ENCODE assay signal across 8 cellular contexts in the genomic region with DNA sequence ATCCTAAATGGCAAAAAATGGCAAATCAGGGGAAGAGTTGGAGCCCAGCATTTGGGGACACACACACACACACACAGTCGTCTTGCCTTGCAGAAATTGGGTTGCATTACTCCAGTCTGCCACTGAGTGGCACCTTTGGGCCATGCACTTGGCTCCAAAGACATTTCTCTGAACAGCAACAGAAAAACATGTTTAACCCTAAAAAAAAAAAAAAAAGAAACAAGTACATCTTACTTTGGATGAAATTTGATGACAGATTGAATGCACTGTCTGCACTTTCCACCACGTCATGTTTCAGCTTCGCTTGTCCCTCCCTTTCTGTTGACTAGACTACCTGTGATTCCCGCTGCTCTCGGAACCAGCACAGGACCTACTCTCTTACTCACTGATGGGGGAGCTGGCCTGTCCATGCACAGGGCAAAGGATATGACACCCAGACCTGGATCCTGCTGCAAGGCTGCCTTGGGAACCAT.
DNase-seq lines count a peak whose midpoint lies in the region; ATAC-seq and TF ChIP-seq lines count a peak whose summit lies in the region.

No MANE protein-coding gene starts in this region.

- intact Hi-C loops in left cardiac atrium (cut with DNase I): loop anchor here in 1 of 2 donors (2.0 to 5.0 kb wide), 2 partner anchors 388 to 430 kb away; no protein-coding TSS in a partner anchor

- ATAC-seq in SK-N-SH treated with all-trans-retinoic acid at 6 μM for 48 hours (peak; percentile 82), left cardiac atrium (peak; percentile 77 to 78), GM21717 (IDR thresholded peaks at IDR 0.05; ENCODE audit: unreplicated experiment) (no peak), HG03280 (IDR thresholded peaks at IDR 0.05; ENCODE audit: unreplicated experiment) (no peak)

- in situ Hi-C loops in KBM-7 (cut with MboI; ENCODE audit: low pct_unique_long_range_greater_than_20kb, low sequenced_read_pairs): loop anchor here (25.0 kb wide), 1 partner anchor 370 kb away; a partner anchor contains a TSS

- DNase-seq in DMS 273 (lab: John Stamatoyannopoulos, UW; ENCODE audit: unreplicated experiment): peak; percentile 89
- peak; percentile 78 for DNase-seq in KBM-7
- DNase-seq in activated naive CD8-positive, alpha-beta T cell treated with anti-CD3 and anti-CD28 coated beads, Interleukin-2, amount 50 U/mL, for 16 hours (ENCODE audit: low read depth, low spot score): peak; percentile 49
- peak; percentile 52 for DNase-seq in left cardiac atrium
- peak; percentile 73 for DNase-seq in renal cortical epithelial cell (ENCODE audit: low read depth)

TF ChIP-seq in SK-N-SH treated with all-trans-retinoic acid at 6 μM for 48 hours, 23 proteins besides CTCF, POLR2A, EP300 and RAD21:
- TF ChIP-seq OSR1 (CRISPR knock-in tag; IDR thresholded peaks at IDR 0.05) (no peak), TCF4 (CRISPR knock-in tag; IDR thresholded peaks at IDR 0.05; ENCODE audit: borderline replicate concordance) (no peak), ZFP3 (CRISPR knock-in tag; IDR thresholded peaks at IDR 0.05) (no peak), ZNF565 (CRISPR knock-in tag; conservative IDR thresholded peaks at IDR 0.05; ENCODE audit: low read depth) (no peak), ZC3H10 (CRISPR knock-in tag; IDR thresholded peaks at IDR 0.05) (no peak), ZFP30 (CRISPR knock-in tag; IDR thresholded peaks at IDR 0.05) (no peak), ZNF70 (CRISPR knock-in tag; IDR thresholded peaks at IDR 0.05) (no peak), TOX (CRISPR knock-in tag; IDR thresholded peaks at IDR 0.05; ENCODE audit: borderline replicate concordance) (no peak), CSDC2 (CRISPR knock-in tag; IDR thresholded peaks at IDR 0.05) (no peak), ISL1 (CRISPR knock-in tag; IDR thresholded peaks at IDR 0.05) (no peak)
- TF ChIP-seq, protein P1, sequence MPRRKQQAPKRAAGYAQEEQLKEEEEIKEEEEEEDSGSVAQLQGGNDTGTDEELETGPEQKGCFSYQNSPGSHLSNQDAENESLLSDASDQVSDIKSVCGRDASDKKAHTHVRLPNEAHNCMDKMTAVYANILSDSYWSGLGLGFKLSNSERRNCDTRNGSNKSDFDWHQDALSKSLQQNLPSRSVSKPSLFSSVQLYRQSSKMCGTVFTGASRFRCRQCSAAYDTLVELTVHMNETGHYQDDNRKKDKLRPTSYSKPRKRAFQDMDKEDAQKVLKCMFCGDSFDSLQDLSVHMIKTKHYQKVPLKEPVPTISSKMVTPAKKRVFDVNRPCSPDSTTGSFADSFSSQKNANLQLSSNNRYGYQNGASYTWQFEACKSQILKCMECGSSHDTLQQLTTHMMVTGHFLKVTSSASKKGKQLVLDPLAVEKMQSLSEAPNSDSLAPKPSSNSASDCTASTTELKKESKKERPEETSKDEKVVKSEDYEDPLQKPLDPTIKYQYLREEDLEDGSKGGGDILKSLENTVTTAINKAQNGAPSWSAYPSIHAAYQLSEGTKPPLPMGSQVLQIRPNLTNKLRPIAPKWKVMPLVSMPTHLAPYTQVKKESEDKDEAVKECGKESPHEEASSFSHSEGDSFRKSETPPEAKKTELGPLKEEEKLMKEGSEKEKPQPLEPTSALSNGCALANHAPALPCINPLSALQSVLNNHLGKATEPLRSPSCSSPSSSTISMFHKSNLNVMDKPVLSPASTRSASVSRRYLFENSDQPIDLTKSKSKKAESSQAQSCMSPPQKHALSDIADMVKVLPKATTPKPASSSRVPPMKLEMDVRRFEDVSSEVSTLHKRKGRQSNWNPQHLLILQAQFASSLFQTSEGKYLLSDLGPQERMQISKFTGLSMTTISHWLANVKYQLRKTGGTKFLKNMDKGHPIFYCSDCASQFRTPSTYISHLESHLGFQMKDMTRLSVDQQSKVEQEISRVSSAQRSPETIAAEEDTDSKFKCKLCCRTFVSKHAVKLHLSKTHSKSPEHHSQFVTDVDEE (CRISPR knock-in tag; IDR thresholded peaks at IDR 0.05): no peak

Comparison
In these comparisons a context has a peak if more than half of its experiments do, and no peak if none do; other contexts are left out.
1. ATAC-seq: peak in SK-N-SH treated with all-trans-retinoic acid at 6 μM for 48 hours (single experiment) and left cardiac atrium (2 of 2); none in GM21717 (single experiment) and HG03280 (single experiment).
2. Peak in every context shown above with its lines, with median percentiles within 50 percentile points of each other: DNase-seq.